ENCODE assay signal across 1 cellular context in the genomic region with DNA sequence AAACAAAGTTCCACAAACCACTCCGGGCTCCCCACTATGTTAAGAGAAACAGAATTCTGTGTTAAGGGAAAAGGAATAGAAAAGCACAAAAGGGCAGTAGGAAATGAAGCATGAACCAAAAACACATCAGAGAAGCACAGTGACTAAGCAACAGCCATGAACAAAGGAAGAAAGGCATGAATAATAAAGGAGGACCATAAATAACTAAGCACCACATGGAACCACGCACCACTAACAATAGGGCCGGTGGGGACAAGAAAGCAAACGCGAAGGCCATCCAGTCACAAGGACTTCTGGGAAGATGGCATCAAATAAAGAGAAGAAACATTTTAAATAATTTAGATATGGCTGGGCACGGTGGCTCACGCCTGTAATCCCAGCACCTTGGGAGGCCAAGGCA.
TF ChIP-seq lines count a peak whose summit lies in the region.

No MANE protein-coding gene starts in this region.

TF ChIP-seq in GM12878, 131 proteins besides CTCF, POLR2A, EP300 and RAD21 (continued from another document):
- no peak for TF ChIP-seq RELB (IDR thresholded peaks at IDR 0.05; ENCODE audit: low read depth)
- no peak for TF ChIP-seq PKNOX1 (IDR thresholded peaks at IDR 0.05)
- no peak for TF ChIP-seq PAX8 (IDR thresholded peaks at IDR 0.05)
- TF ChIP-seq TAF1 (IDR thresholded peaks at IDR 0.05; ENCODE audit: borderline replicate concordance, low read depth, low read length), result no peak
- TF ChIP-seq, protein P1, sequence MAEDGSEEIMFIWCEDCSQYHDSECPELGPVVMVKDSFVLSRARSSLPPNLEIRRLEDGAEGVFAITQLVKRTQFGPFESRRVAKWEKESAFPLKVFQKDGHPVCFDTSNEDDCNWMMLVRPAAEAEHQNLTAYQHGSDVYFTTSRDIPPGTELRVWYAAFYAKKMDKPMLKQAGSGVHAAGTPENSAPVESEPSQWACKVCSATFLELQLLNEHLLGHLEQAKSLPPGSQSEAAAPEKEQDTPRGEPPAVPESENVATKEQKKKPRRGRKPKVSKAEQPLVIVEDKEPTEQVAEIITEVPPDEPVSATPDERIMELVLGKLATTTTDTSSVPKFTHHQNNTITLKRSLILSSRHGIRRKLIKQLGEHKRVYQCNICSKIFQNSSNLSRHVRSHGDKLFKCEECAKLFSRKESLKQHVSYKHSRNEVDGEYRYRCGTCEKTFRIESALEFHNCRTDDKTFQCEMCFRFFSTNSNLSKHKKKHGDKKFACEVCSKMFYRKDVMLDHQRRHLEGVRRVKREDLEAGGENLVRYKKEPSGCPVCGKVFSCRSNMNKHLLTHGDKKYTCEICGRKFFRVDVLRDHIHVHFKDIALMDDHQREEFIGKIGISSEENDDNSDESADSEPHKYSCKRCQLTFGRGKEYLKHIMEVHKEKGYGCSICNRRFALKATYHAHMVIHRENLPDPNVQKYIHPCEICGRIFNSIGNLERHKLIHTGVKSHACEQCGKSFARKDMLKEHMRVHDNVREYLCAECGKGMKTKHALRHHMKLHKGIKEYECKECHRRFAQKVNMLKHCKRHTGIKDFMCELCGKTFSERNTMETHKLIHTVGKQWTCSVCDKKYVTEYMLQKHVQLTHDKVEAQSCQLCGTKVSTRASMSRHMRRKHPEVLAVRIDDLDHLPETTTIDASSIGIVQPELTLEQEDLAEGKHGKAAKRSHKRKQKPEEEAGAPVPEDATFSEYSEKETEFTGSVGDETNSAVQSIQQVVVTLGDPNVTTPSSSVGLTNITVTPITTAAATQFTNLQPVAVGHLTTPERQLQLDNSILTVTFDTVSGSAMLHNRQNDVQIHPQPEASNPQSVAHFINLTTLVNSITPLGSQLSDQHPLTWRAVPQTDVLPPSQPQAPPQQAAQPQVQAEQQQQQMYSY (CRISPR knock-in tag; IDR thresholded peaks at IDR 0.05), result no peak
- TF ChIP-seq SMC3 (IDR thresholded peaks at IDR 0.05; ENCODE audit: borderline replicate concordance, low read length), result no peak
- no peak for TF ChIP-seq IKZF1 (conservative IDR thresholded peaks at IDR 0.05)
- no peak for TF ChIP-seq MLLT1 (IDR thresholded peaks at IDR 0.05)
- no peak for TF ChIP-seq TBL1XR1 (IDR thresholded peaks at IDR 0.05; ENCODE audit: low read depth, low read length)
- no peak for TF ChIP-seq MXI1 (IDR thresholded peaks at IDR 0.05; ENCODE audit: low read depth, low read length)
